In the genomic region with DNA sequence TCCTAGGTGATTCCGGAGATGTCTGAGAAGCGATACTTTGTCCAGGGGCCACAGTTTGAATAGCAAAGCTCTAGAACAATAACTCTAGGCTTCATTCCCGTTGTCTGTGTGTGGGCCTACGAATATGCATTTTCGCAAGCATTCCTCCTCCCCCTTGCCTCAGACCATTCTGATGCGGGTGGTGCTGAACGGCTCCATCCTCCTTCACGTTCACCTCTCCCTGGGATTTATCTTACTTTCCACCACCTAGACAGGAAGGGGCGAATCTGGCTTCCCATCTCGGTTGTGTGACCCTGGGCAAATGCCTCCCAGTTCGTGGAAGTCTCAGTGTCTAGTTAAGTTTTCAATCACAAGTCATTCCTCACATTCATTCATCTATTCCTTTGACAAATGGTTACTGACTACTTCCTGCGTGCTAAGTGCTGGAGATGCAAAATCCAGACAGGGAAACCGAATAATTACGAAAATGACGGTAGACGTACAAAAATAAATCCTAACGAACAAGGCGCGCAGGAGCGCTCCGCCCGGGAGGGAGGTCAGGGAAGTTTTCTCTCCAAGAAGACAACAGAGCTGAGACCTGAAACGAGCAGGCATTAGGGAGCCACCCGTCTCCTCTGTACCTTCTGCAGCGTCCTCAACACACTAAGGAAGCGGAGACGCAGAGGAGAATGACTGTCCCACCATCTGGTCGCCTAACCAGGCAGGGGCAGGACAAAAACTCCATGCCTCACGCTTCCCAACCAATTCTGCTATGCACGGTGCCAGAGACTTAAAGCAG, we compare ENCODE assay signal across 8 cellular contexts. TPM values are rescaled to one million over a fixed set of nuclear protein-coding genes. Genes with fewer than 3 reads are reported as not detected.
DNase-seq lines count a peak whose midpoint lies in the region; ATAC-seq and TF ChIP-seq lines count a peak whose summit lies in the region.

No MANE protein-coding gene starts in this region.

- H2AFZ ChIP-seq in KMS-11 (ENCODE audit: low read depth) (peak overlapping the region; percentile 72), mammary epithelial cell (ENCODE audit: low read depth, low read length) (peak overlapping the region; percentile 72)

- CTCF ChIA-PET in mammary epithelial cell (lab: Charles Lee; ENCODE audit: low non-redundant PET), result interaction anchor here (0.7 to 1.3 kb wide), 3 partner anchors 23 to 346 kb away, joined by 5 to 9 read pairs (median 6); a partner anchor contains a TSS

- H3K4me2 ChIP-seq in KMS-11 (peak overlapping the region; percentile 95), mammary epithelial cell (ENCODE audit: insufficient read depth, low read depth, low read length) (peak overlapping the region; percentile 89)

- TF ChIP-seq CTCF in KMS-11 (conservative IDR thresholded peaks at IDR 0.05; ENCODE audit: low read depth, low read length) (no peak), mammary epithelial cell (conservative IDR thresholded peaks at IDR 0.05 in 1 of 2, IDR thresholded peaks at IDR 0.05 in 1 of 2; ENCODE audit: extremely low read depth in 1 of 2, insufficient read depth in 1 of 2, low read depth in 1 of 2, low read length in 2 of 2) (no peak)

- dilution Hi-C loops in mammary epithelial cell (cut with HindIII; ENCODE audit: low sequenced_read_pairs), result no loop called here

- in situ Hi-C loops in mammary epithelial cell (cut with MboI; ENCODE audit: low sequenced_read_pairs in 2 of 2), result no loop called here

- H3K4me1 ChIP-seq in KMS-11 (ENCODE audit: low read depth, poor library complexity, severe bottlenecking) (peaks cover 16% of the 10 kb centered on the region), mammary epithelial cell (ENCODE audit: insufficient read depth, low read length) (peaks cover 18% of the 10 kb centered on the region), mesodermal cell (ENCODE audit: control insufficient read depth, insufficient read depth, low read length, poor library complexity, severe bottlenecking) (peaks cover 17% of the 10 kb centered on the region)

- H3K27me3 ChIP-seq in KMS-11 (ENCODE audit: insufficient read depth, low read depth), result no peaks in the 10 kb centered on the region
- H3K27me3 ChIP-seq in mammary epithelial cell (ENCODE audit: insufficient read depth, low read length), result no peaks in the 10 kb centered on the region

- H3K4me3 ChIP-seq in KMS-11 (IDR thresholded peaks at IDR 0.05; ENCODE audit: insufficient read depth, low read depth, low read length), result no peak overlapping the region
- peak overlapping the region; percentile 44 to 51 (median 44) for H3K4me3 ChIP-seq in mammary epithelial cell (replicated peaks in 1 of 3; ENCODE audit: insufficient read depth in 1 of 3, low read depth in 2 of 3, low read length in 3 of 3)
- H3K4me3 ChIP-seq in mesodermal cell (ENCODE audit: extremely low read depth, insufficient read depth, low read length, poor library complexity, severe bottlenecking), result peak overlapping the region; percentile 57

- TSS peak; percentile 99 for BruUV-seq in mammary epithelial cell (replicated peaks; lab: Mats Ljungman, UMichigan)

- peak; percentile 31 for DNase-seq in GDM1 (lab: John Stamatoyannopoulos, UW)
- DNase-seq in mammary epithelial cell, result no peak
- no peak for DNase-seq in superior temporal gyrus (ENCODE audit: extremely low spot score)

- 4% methylated on average over 29 of the region's 30 CpGs for WGBS in mammary epithelial cell (ENCODE audit: low coverage, missing lambda C conversion rate)
- WGBS in mesodermal cell (ENCODE audit: insufficient coverage in 2 of 2), 2 experiments, result 1 to 4% methylated on average over 24 to 27 of the region's 30 CpGs

- no peaks in the 10 kb centered on the region for H3K9me3 ChIP-seq in mammary epithelial cell (replicated peaks; ENCODE audit: insufficient read depth, low read length)
- H3K9me3 ChIP-seq in mesodermal cell (ENCODE audit: control insufficient read depth, low read length), result no peaks in the 10 kb centered on the region

- intact Hi-C loops in mammary epithelial cell (cut with micrococcal nuclease), result no loop called here

- H4K20me1 ChIP-seq in KMS-11 (ENCODE audit: insufficient read depth), result no peaks in the 10 kb centered on the region
- no peaks in the 10 kb centered on the region for H4K20me1 ChIP-seq in mammary epithelial cell (ENCODE audit: insufficient read depth, low read length)

- H3K9ac ChIP-seq in KMS-11, result peak overlapping the region; percentile 10; the same call in 1 of the 2 replicates
- peak overlapping the region; percentile 38 for H3K9ac ChIP-seq in mammary epithelial cell (ENCODE audit: insufficient read depth, low read length)

- H3K79me2 ChIP-seq in KMS-11 (ENCODE audit: insufficient read depth, low read depth) (peaks cover 35% of the 10 kb centered on the region), mammary epithelial cell (ENCODE audit: insufficient read depth, low read length) (peaks cover 35% of the 10 kb centered on the region)

- ATAC-seq in HG03139 (IDR thresholded peaks at IDR 0.05; ENCODE audit: unreplicated experiment) (no peak), GM21381 (IDR thresholded peaks at IDR 0.05; ENCODE audit: unreplicated experiment) (no peak), GM18511 (IDR thresholded peaks at IDR 0.05; ENCODE audit: unreplicated experiment) (no peak)

- H3K27ac ChIP-seq in KMS-11, result no peak overlapping the region
- H3K27ac ChIP-seq in mammary epithelial cell (ENCODE audit: insufficient read depth, low read depth, low read length), result no peak overlapping the region
- H3K27ac ChIP-seq in mesodermal cell (ENCODE audit: low read depth, low read length, severe bottlenecking), result peak overlapping the region; percentile 67

- H3K36me3 ChIP-seq in KMS-11 (ENCODE audit: insufficient read depth) (no peaks in the 10 kb centered on the region), mammary epithelial cell (ENCODE audit: insufficient read depth, low read length) (peaks cover 4% of the 10 kb centered on the region), mesodermal cell (ENCODE audit: control insufficient read depth, insufficient read depth, low read length) (peaks cover 33% of the 10 kb centered on the region)

RNA-seq across cellular contexts. Expression of a gene that starts 1.3 kb away (rescaled TPM):
- 10 to 100 TPM in 1 of 2 donors, 1 to 10 TPM in 1; 4.3 to 54.1 TPM for total RNA-seq in mammary epithelial cell
- 10.5 TPM for polyA plus RNA-seq in mammary epithelial cell
- 33.2 TPM for polyA minus RNA-seq in mammary epithelial cell
- 59.3 TPM for polyA plus RNA-seq in mesodermal cell (2013, experiment 1 of 2)
- polyA plus RNA-seq in mesodermal cell (2013, experiment 2 of 2), result 53.7 TPM

RNA-seq across cellular contexts. Expression of a gene that starts 20.7 kb away (rescaled TPM):
- total RNA-seq in mammary epithelial cell, result 10 to 100 TPM; 34.2 to 56.4 TPM
- polyA plus RNA-seq in mammary epithelial cell, result 52.3 TPM
- 127 TPM for polyA minus RNA-seq in mammary epithelial cell
- polyA plus RNA-seq in mesodermal cell (2013, experiment 1 of 2), result 50.8 TPM
- polyA plus RNA-seq in mesodermal cell (2013, experiment 2 of 2), result 47.8 TPM

RNA-seq across cellular contexts. Expression of a gene that starts 20.8 kb away (rescaled TPM):
- 10 to 100 TPM in 1 of 2 donors, 1 to 10 TPM in 1; 9.3 to 23.2 TPM for total RNA-seq in mammary epithelial cell
- 12.6 TPM for polyA plus RNA-seq in mammary epithelial cell
- polyA minus RNA-seq in mammary epithelial cell, result not detected
- polyA plus RNA-seq in mesodermal cell (2013, experiment 1 of 2), result 35.6 TPM
- polyA plus RNA-seq in mesodermal cell (2013, experiment 2 of 2), result 25.1 TPM

RNA-seq across cellular contexts. Expression of a gene that starts 23.2 kb away (rescaled TPM):
- 1 to 10 TPM; 2.3 to 5.9 TPM for total RNA-seq in mammary epithelial cell
- polyA plus RNA-seq in mammary epithelial cell, result 3.4 TPM
- 0.93 TPM for polyA minus RNA-seq in mammary epithelial cell
- 6.3 TPM for polyA plus RNA-seq in mesodermal cell (2013, experiment 1 of 2)
- polyA plus RNA-seq in mesodermal cell (2013, experiment 2 of 2), result 5.9 TPM

RNA-seq across cellular contexts. Expression of a gene that starts 33.6 kb away (rescaled TPM):
- 10 to 100 TPM; 12.8 to 86.7 TPM for total RNA-seq in mammary epithelial cell
- 42.3 TPM for polyA plus RNA-seq in mammary epithelial cell
- polyA minus RNA-seq in mammary epithelial cell, result 85.2 TPM
- polyA plus RNA-seq in mesodermal cell (2013, experiment 1 of 2), result 116 TPM
- 113 TPM for polyA plus RNA-seq in mesodermal cell (2013, experiment 2 of 2)
